11 cellular contexts compared by ENCODE assay signal in genomic region chr3:184479426-184480126, GRCh38.
"Had no signal": no experiment of that assay in that cellular context is flagged by ENCODE, and none has a peak within 500 bp of the region (broad histone marks: within the 10 kb centered on the region; RNA-seq: fewer than 3 reads in every experiment).

No MANE protein-coding gene starts in this region.

- H3K4me3 ChIP-seq: ascending aorta, hepatocyte, psoas muscle, sigmoid colon had no signal

- H3K9me3 ChIP-seq: psoas muscle had no signal

- H2AFZ ChIP-seq: hepatocyte had no signal

- H3K27ac ChIP-seq: ascending aorta, hepatocyte, psoas muscle, sigmoid colon had no signal

- DNase-seq: activated B cell treated with CpG ODN at 0.5 μM for 24 hours; activated CD4-positive, alpha-beta T cell treated with anti-CD3 and anti-CD28 coated beads, Interleukin-2, amount 10 ng/mL, durations not matched to agents 7 days and 5 days; activated naive CD4-positive, alpha-beta T cell treated with Interleukin-2 at 50 U/mL for 16 hours; nephron progenitor cell; psoas muscle; sigmoid colon; stimulated activated CD4-positive, alpha-beta T cell treated with anti-CD3 and anti-CD28 coated beads, Interleukin-1b, Interleukin-23, amount 100 ng/mL, for 48 hours; SW 1271 had no signal

- H3K79me2 ChIP-seq: hepatocyte had no signal

- H3K4me1 ChIP-seq: ascending aorta, psoas muscle, sigmoid colon had no signal

- ATAC-seq: activated T-helper 17 cell treated with anti-CD3 and anti-CD28 coated beads, Interleukin-2, amount 50 U/mL, for 72 hours; psoas muscle had no signal

- H3K27me3 ChIP-seq: ascending aorta, hepatocyte had no signal

- H3K4me2 ChIP-seq: hepatocyte had no signal

- H3K36me3 ChIP-seq: ascending aorta, sigmoid colon had no signal
